Comparison of ENCODE assay signal across 12 cellular contexts in the genomic region with DNA sequence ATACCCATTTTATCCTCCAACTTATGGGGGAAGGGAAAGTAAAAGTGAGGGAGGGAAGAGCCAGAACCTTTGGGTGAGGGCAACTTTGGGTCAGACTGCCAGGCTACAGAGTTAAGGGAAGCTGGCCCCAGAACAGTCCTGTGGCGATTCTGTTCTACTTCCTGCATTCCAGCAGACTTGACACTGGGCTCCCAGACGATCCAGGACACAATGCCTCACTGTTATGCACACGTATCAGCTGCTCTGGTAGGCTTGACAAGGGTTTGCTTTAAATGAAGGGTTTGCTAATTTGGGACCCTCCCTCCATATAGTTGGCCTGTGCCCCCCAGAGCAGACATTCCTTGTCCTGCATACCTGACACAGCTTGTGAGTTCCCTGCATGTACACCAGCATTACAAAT. TPM values are rescaled to one million over a fixed set of nuclear protein-coding genes. Genes with fewer than 3 reads are reported as not detected.
A peak's percentile ranks its signal among the peaks of the same experiment; 100 is the strongest.
DNase-seq lines count a peak whose midpoint lies in the region; ATAC-seq and TF ChIP-seq lines count a peak whose summit lies in the region.
"Had no signal": no experiment of that assay in that cellular context is flagged by ENCODE, and none has a peak within 500 bp of the region (broad histone marks: within the 10 kb centered on the region; RNA-seq: fewer than 3 reads in every experiment).

No MANE protein-coding gene starts in this region.

- no peak for ATAC-seq in SK-N-SH treated with all-trans-retinoic acid at 6 μM for 48 hours
- no peak for ATAC-seq in stimulated activated memory B cell treated with anti-CD40 and anti-IgM and Interleukin-4, amounts not matched to agents 10 μg/mL and 1 μg/mL and 100 μg/mL, for 72 hours
- no peak for ATAC-seq in HG03045 (IDR thresholded peaks at IDR 0.05; ENCODE audit: unreplicated experiment)

- H3K4me3 ChIP-seq in SK-N-SH (ENCODE audit: low read depth in 2 of 2, low read length in 1 of 2) = no peak overlapping the region

- H3K27me3 ChIP-seq in SK-N-SH (ENCODE audit: insufficient read depth) (no peaks in the 10 kb centered on the region), layer of hippocampus (ENCODE audit: control insufficient read depth, insufficient read depth, low read length) (no peaks in the 10 kb centered on the region)

- no peak overlapping the region for H3K9ac ChIP-seq in SK-N-SH

- H3K27me3 Mint-ChIP-seq in stimulated activated memory B cell treated with anti-CD40 and anti-IgM and Interleukin-4, amounts not matched to agents 10 μg/mL and 1 μg/mL and 100 μg/mL, for 72 hours = no peaks in the 10 kb centered on the region

- peaks cover 44 to 81% of the 10 kb centered on the region in 2 experiments for H3K36me3 ChIP-seq in SK-N-SH (replicated peaks in 1 of 2; ENCODE audit: control insufficient read depth in 1 of 2, insufficient read depth in 2 of 2, low read length in 1 of 2)

- TF ChIP-seq RAD21 in SK-N-SH (IDR thresholded peaks at IDR 0.05; ENCODE audit: low read length) = no peak

- no peaks in the 10 kb centered on the region for H3K9me3 Mint-ChIP-seq in stimulated activated memory B cell treated with anti-CD40 and anti-IgM and Interleukin-4, amounts not matched to agents 10 μg/mL and 1 μg/mL and 100 μg/mL, for 72 hours
- H3K9me3 Mint-ChIP-seq: activated T-helper 1 cell treated with anti-CD3 and anti-CD28 coated beads, Interleukin-12 subunit alpha, Interleukin-12 subunit beta, Interleukin-2, Interleukin-4 antibody, amounts not matched to agents 30 ng/mL and 10 ng/mL and 1 ng/mL, durations not matched to agents 14 hours and 24 hours and 36 hours had no signal

- peaks cover 2% of the 10 kb centered on the region for H3F3A ChIP-seq in SK-N-SH (replicated peaks; ENCODE audit: insufficient read depth)

- no peaks in the 10 kb centered on the region for H3K9me3 ChIP-seq in SK-N-SH

- 61% methylated on average over 3 of the region's 3 CpGs for WGBS in SK-N-SH (ENCODE audit: low lambda C conversion rate)

- no peaks in the 10 kb centered on the region for H3K9me2 ChIP-seq in SK-N-SH

- no peak for DNase-seq in SK-N-SH
- DNase-seq in caudate nucleus (lab: John Stamatoyannopoulos, UW) = peak in 9 of 61 donors; percentile 8 to 64 (median 18)
- no peak for DNase-seq in MV-4-11 (lab: John Stamatoyannopoulos, UW)
- DNase-seq in effector CD4-positive, alpha-beta T cell = no peak
- DNase-seq: effector memory CD4-positive, alpha-beta T cell; NCI-H1694 treated with DMSO at 0.1 percent for 48 hours had no signal

- H3K27ac ChIP-seq in SK-N-SH (ENCODE audit: low read depth in 2 of 2, low read length in 1 of 2) (no peak overlapping the region), caudate nucleus (ENCODE audit: low read depth, low read length) (peak overlapping the region; percentile 69), layer of hippocampus (ENCODE audit: low read depth, low read length) (peak overlapping the region; percentile 62)
- H3K27ac ChIP-seq: 22Rv1 had no signal

- peaks cover 8% of the 10 kb centered on the region for H3K4me1 Mint-ChIP-seq in stimulated activated memory B cell treated with anti-CD40 and anti-IgM and Interleukin-4, amounts not matched to agents 10 μg/mL and 1 μg/mL and 100 μg/mL, for 72 hours

- no peak overlapping the region for H2AFZ ChIP-seq in SK-N-SH (ENCODE audit: low read depth)

- peaks cover 35% of the 10 kb centered on the region for H3K36me3 Mint-ChIP-seq in stimulated activated memory B cell treated with anti-CD40 and anti-IgM and Interleukin-4, amounts not matched to agents 10 μg/mL and 1 μg/mL and 100 μg/mL, for 72 hours

- no peak for TF ChIP-seq CTCF in SK-N-SH (IDR thresholded peaks at IDR 0.05)

- TF ChIP-seq EP300 in SK-N-SH (IDR thresholded peaks at IDR 0.05; ENCODE audit: borderline replicate concordance in 1 of 2, low read depth in 1 of 2, low read length in 1 of 2) = no peak

- H3K4me1 ChIP-seq in SK-N-SH (ENCODE audit: control insufficient read depth in 1 of 2, insufficient read depth in 2 of 2, low read depth in 1 of 2, low read length in 1 of 2) = no peaks in the 10 kb centered on the region; a peak in 1 of 4 replicates

- H4K20me1 ChIP-seq in SK-N-SH (ENCODE audit: insufficient read depth) = peaks cover 13% of the 10 kb centered on the region

- H3K4me2 ChIP-seq in SK-N-SH = no peak overlapping the region

- H3K4me3 Mint-ChIP-seq in stimulated activated memory B cell treated with anti-CD40 and anti-IgM and Interleukin-4, amounts not matched to agents 10 μg/mL and 1 μg/mL and 100 μg/mL, for 72 hours = no peak overlapping the region
- H3K4me3 Mint-ChIP-seq: activated T-helper 1 cell treated with anti-CD3 and anti-CD28 coated beads, Interleukin-12 subunit alpha, Interleukin-12 subunit beta, Interleukin-2, Interleukin-4 antibody, amounts not matched to agents 30 ng/mL and 10 ng/mL and 1 ng/mL, durations not matched to agents 14 hours and 24 hours and 36 hours had no signal

- POLR2A ChIA-PET in SK-N-SH (lab: Yijun Ruan, JAX) = no interaction called here

- H3K27ac Mint-ChIP-seq in stimulated activated memory B cell treated with anti-CD40 and anti-IgM and Interleukin-4, amounts not matched to agents 10 μg/mL and 1 μg/mL and 100 μg/mL, for 72 hours = peak overlapping the region; percentile 48
- H3K27ac Mint-ChIP-seq: activated T-helper 1 cell treated with anti-CD3 and anti-CD28 coated beads, Interleukin-12 subunit alpha, Interleukin-12 subunit beta, Interleukin-2, Interleukin-4 antibody, amounts not matched to agents 30 ng/mL and 10 ng/mL and 1 ng/mL, durations not matched to agents 14 hours and 24 hours and 36 hours had no signal

- peaks cover 6% of the 10 kb centered on the region; the same call in 1 of the 2 replicates for H3K79me2 ChIP-seq in SK-N-SH (ENCODE audit: insufficient read depth)

- CTCF ChIA-PET in SK-N-SH (lab: Yijun Ruan, JAX) = interaction anchor here (0.7 to 1.5 kb wide), 3 partner anchors 9 to 195 kb away, joined by 3 to 7 read pairs (median 4); no protein-coding TSS in a partner anchor

TF ChIP-seq in SK-N-SH, 30 proteins besides CTCF, POLR2A, EP300 and RAD21:
- TF ChIP-seq ELF1 (IDR thresholded peaks at IDR 0.05) = 0 out of 2 replicates have a peak, but pooled peaks have one; percentile 23
- no peak for TF ChIP-seq MXI1 (IDR thresholded peaks at IDR 0.05; ENCODE audit: low read depth, low read length)
- no peak for TF ChIP-seq RCOR1 (IDR thresholded peaks at IDR 0.05; ENCODE audit: low read length)
- TF ChIP-seq, protein P1, sequence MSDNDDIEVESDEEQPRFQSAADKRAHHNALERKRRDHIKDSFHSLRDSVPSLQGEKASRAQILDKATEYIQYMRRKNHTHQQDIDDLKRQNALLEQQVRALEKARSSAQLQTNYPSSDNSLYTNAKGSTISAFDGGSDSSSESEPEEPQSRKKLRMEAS (IDR thresholded peaks at IDR 0.05; ENCODE audit: low read depth) = no peak

TF ChIP-seq in SK-N-SH treated with all-trans-retinoic acid at 6 μM for 48 hours, 23 proteins besides CTCF, POLR2A, EP300 and RAD21:
- TF ChIP-seq, protein P2, sequence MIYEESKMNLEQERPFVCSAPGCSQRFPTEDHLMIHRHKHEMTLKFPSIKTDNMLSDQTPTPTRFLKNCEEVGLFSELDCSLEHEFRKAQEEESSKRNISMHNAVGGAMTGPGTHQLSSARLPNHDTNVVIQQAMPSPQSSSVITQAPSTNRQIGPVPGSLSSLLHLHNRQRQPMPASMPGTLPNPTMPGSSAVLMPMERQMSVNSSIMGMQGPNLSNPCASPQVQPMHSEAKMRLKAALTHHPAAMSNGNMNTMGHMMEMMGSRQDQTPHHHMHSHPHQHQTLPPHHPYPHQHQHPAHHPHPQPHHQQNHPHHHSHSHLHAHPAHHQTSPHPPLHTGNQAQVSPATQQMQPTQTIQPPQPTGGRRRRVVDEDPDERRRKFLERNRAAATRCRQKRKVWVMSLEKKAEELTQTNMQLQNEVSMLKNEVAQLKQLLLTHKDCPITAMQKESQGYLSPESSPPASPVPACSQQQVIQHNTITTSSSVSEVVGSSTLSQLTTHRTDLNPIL (CRISPR knock-in tag; IDR thresholded peaks at IDR 0.05; ENCODE audit: low read depth) = no peak
- TF ChIP-seq ARNTL (CRISPR knock-in tag; IDR thresholded peaks at IDR 0.05; ENCODE audit: borderline replicate concordance, low read depth) = no peak
- no peak for TF ChIP-seq CSDC2 (CRISPR knock-in tag; IDR thresholded peaks at IDR 0.05)
- no peak for TF ChIP-seq ZNF8 (CRISPR knock-in tag; IDR thresholded peaks at IDR 0.05)
- TF ChIP-seq, protein P3, sequence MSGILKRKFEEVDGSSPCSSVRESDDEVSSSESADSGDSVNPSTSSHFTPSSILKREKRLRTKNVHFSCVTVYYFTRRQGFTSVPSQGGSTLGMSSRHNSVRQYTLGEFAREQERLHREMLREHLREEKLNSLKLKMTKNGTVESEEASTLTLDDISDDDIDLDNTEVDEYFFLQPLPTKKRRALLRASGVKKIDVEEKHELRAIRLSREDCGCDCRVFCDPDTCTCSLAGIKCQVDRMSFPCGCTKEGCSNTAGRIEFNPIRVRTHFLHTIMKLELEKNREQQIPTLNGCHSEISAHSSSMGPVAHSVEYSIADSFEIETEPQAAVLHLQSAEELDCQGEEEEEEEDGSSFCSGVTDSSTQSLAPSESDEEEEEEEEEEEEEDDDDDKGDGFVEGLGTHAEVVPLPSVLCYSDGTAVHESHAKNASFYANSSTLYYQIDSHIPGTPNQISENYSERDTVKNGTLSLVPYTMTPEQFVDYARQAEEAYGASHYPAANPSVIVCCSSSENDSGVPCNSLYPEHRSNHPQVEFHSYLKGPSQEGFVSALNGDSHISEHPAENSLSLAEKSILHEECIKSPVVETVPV (CRISPR knock-in tag; IDR thresholded peaks at IDR 0.05) = no peak

RNA-seq across cellular contexts. Expression of a gene that starts 10.7 kb away (rescaled TPM):
- 44.3 and 56.2 TPM in 2 replicates for polyA plus RNA-seq in SK-N-SH (2012; rRNA removed)
- polyA plus RNA-seq in SK-N-SH (2012; cell fraction: cytosol; rRNA removed) = 18.6 and 24.9 TPM in 2 replicates
- 197 and 204 TPM in 2 replicates for polyA plus RNA-seq in SK-N-SH (2012; cell fraction: nucleus; rRNA removed)

RNA-seq across cellular contexts. Expression of a gene that starts 10.7 kb away (rescaled TPM):
- 3.9 and 4.2 TPM in 2 replicates for polyA plus RNA-seq in SK-N-SH (2012; rRNA removed)
- polyA plus RNA-seq in SK-N-SH (2012; cell fraction: cytosol; rRNA removed) = 1.0 and 1.5 TPM in 2 replicates
- polyA plus RNA-seq in SK-N-SH (2012; cell fraction: nucleus; rRNA removed) = 20.1 and 22.2 TPM in 2 replicates

RNA-seq across cellular contexts. Expression of a gene that starts 45.0 kb away (rescaled TPM):
- polyA plus RNA-seq in SK-N-SH (2012; rRNA removed) = 12.1 and 18.0 TPM in 2 replicates
- 16.8 and 17.8 TPM in 2 replicates for polyA plus RNA-seq in SK-N-SH (2012; cell fraction: cytosol; rRNA removed)
- polyA plus RNA-seq in SK-N-SH (2012; cell fraction: nucleus; rRNA removed) = 11.0 and 25.9 TPM in 2 replicates

RNA-seq across cellular contexts. Expression of a gene that starts 45.0 kb away (rescaled TPM):
- polyA plus RNA-seq in SK-N-SH (2012; rRNA removed) = 0.02 TPM in 2 replicates
- 0.01 TPM in 2 replicates for polyA plus RNA-seq in SK-N-SH (2012; cell fraction: cytosol; rRNA removed)
- 0.08 and 0.10 TPM in 2 replicates for polyA plus RNA-seq in SK-N-SH (2012; cell fraction: nucleus; rRNA removed)

RNA-seq across cellular contexts. Expression of a gene that starts 56.6 kb away (rescaled TPM):
- polyA plus RNA-seq in SK-N-SH (2012; rRNA removed) = 24.5 and 26.3 TPM in 2 replicates
- 12.5 and 13.2 TPM in 2 replicates for polyA plus RNA-seq in SK-N-SH (2012; cell fraction: cytosol; rRNA removed)
- polyA plus RNA-seq in SK-N-SH (2012; cell fraction: nucleus; rRNA removed) = 43.9 and 63.0 TPM in 2 replicates

Comparison
In these comparisons a context has a peak if more than half of its experiments do, and no peak if none do; other contexts are left out.
1. H3K27ac ChIP-seq: peak in caudate nucleus (single experiment) and layer of hippocampus (single experiment); none in SK-N-SH (0 of 2).